Comparison of ENCODE assay signal across 15 cellular contexts in the genomic region with DNA sequence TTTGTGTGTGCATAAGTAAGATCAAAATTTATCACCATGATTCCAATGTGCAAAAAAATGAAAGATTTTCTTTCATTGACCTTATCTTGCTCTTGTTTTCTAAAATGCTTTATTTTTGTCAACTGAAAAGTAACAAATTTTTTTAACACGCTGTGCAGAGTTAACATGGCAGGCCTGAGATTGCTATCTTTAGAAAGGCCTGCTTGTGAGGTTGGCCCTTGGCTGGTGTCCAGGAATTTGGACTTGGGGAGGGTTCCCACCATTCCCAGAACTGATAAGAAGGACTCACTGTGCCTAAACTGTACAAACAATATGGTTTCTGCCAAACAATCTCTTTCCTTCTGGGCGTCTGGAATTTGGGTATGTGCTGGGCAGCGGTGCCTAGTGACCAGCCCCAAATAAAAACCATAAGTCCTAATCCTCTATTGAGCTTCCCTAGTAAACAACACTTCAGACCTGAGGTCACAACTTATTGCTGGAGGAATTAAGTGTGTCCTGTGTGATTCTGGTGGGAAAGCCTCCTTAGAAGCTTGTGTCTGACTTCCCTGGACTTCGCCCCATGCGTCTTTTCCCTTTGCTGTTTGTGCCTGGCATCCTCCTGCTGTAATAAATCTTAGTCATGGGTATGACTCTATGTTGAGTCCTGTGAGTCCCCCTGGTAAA. TPM values are rescaled to one million over a fixed set of nuclear protein-coding genes. Genes with fewer than 3 reads are reported as not detected.
DNase-seq lines count a peak whose midpoint lies in the region; ATAC-seq and TF ChIP-seq lines count a peak whose summit lies in the region.
"Had no signal": no experiment of that assay in that cellular context is flagged by ENCODE, and none has a peak within 500 bp of the region (broad histone marks: within the 10 kb centered on the region; RNA-seq: fewer than 3 reads in every experiment).

No MANE protein-coding gene starts in this region.

- peaks cover 0 to 3% (median 0%) of the 10 kb centered on the region in 5 experiments for H3K9me3 Mint-ChIP-seq in brain
- H3K9me3 Mint-ChIP-seq: activated T-cell treated with anti-CD3 and anti-CD28 coated beads, Interleukin-2, amount 50 U/mL, for 72 hours; memory B cell had no signal

- no peak overlapping the region for H3K4me3 Mint-ChIP-seq in brain
- H3K4me3 Mint-ChIP-seq: activated T-cell treated with anti-CD3 and anti-CD28 coated beads, Interleukin-2, amount 50 U/mL, for 72 hours; memory B cell had no signal

- H3K36me3 ChIP-seq in HEK293 (ENCODE audit: control insufficient read depth in 2 of 2, insufficient read depth in 1 of 2, low read length in 2 of 2) = no peaks in the 10 kb centered on the region
- no peaks in the 10 kb centered on the region for H3K36me3 ChIP-seq in left lung
- H3K36me3 ChIP-seq in suprapubic skin = no peaks in the 10 kb centered on the region

- TF ChIP-seq CTCF in HEK293 (tag by site-specific recombination; IDR thresholded peaks at IDR 0.05) (no peak), brain (conservative IDR thresholded peaks at IDR 0.05) (no peak), left lung (IDR thresholded peaks at IDR 0.05) (no peak), suprapubic skin (IDR thresholded peaks at IDR 0.05) (no peak)

- no peaks in the 10 kb centered on the region for H3K36me3 Mint-ChIP-seq in brain
- H3K36me3 Mint-ChIP-seq: memory B cell had no signal

- H3K4me3 ChIP-seq in HEK293 (ENCODE audit: low read depth, low read length) = no peak overlapping the region
- H3K4me3 ChIP-seq in left lung = no peak overlapping the region
- no peak overlapping the region for H3K4me3 ChIP-seq in suprapubic skin

- H3K4me1 Mint-ChIP-seq in brain = peaks cover 54% of the 10 kb centered on the region
- H3K4me1 Mint-ChIP-seq: memory B cell had no signal

- no peak overlapping the region; the same call in 1 of the 2 replicates for H3K27ac ChIP-seq in HEK293 (ENCODE audit: extremely low read depth, low read depth, low read length)
- peak overlapping the region in 1 of 2 donors; percentile 70 for H3K27ac ChIP-seq in left lung
- peak overlapping the region; percentile 10 for H3K27ac ChIP-seq in suprapubic skin

- intact Hi-C loops in left lung (cut with DNase I) = no loop called here

- no peak for TF ChIP-seq EP300 in suprapubic skin (IDR thresholded peaks at IDR 0.05)

- DNase-seq in left lung (no peak), suprapubic skin (ENCODE audit: low spot score in 2 of 2) (no peak), SIG-M5 treated with dmso at 0.1 percent for 504 hours (lab: John Stamatoyannopoulos, UW; ENCODE audit: unreplicated experiment) (no peak), NCI-H1694 (lab: John Stamatoyannopoulos, UW) (no peak), iPS-NIHi7 (ENCODE audit: extremely low spot score) (no peak)
- DNase-seq: activated CD4-positive, alpha-beta T cell treated with anti-CD3 and anti-CD28 coated beads for 48 hours; activated T-cell treated with anti-CD3 and anti-CD28 coated beads, Interleukin-2, amount 50 U/mL, for 72 hours; MM.1S; posterior cingulate gyrus; stimulated activated CD4-positive, alpha-beta T cell treated with anti-CD3 and anti-CD28 coated beads, Interleukin-1b, Interleukin-23, amount 100 ng/mL, for 48 hours; T-helper 1 cell had no signal

- H3K4me1 ChIP-seq in HEK293 (ENCODE audit: control insufficient read depth, insufficient read depth, low read length) (peaks cover 22% of the 10 kb centered on the region), left lung (peaks cover 0 to 38% of the 10 kb centered on the region in 2 donors), suprapubic skin (peaks cover 2% of the 10 kb centered on the region)

- 86% methylated on average over 5 of the region's 5 CpGs for WGBS in suprapubic skin

- H3K9me3 ChIP-seq in HEK293 (ENCODE audit: control insufficient read depth, insufficient read depth, low read depth, low read length) (no peaks in the 10 kb centered on the region), left lung (no peaks in the 10 kb centered on the region), suprapubic skin (no peaks in the 10 kb centered on the region)

- TF ChIP-seq POLR2A in suprapubic skin (IDR thresholded peaks at IDR 0.05) = no peak

- peak; percentile 36 for ATAC-seq in left lung
- no peak for ATAC-seq in HG03520 (IDR thresholded peaks at IDR 0.05; ENCODE audit: unreplicated experiment)
- ATAC-seq: activated T-cell treated with anti-CD3 and anti-CD28 coated beads, Interleukin-2, amount 50 U/mL, for 72 hours had no signal

- CTCF ChIA-PET in HEK293 (lab: Yijun Ruan, JAX) = interaction anchor here (0.6 to 1.8 kb wide), 2 partner anchors 19 to 59 kb away, joined by 3 read pairs; a partner anchor contains a TSS

- H3K27me3 ChIP-seq in left lung = no peaks in the 10 kb centered on the region
- no peaks in the 10 kb centered on the region for H3K27me3 ChIP-seq in suprapubic skin

- POLR2A ChIA-PET in HEK293 (lab: Yijun Ruan, JAX) = interaction anchor here (0.5 to 2.2 kb wide), 3 partner anchors 16 to 314 kb away, joined by 3 to 11 read pairs (median 5); a partner anchor contains a TSS

- H3K27me3 Mint-ChIP-seq in brain = peaks cover 4% of the 10 kb centered on the region

- peak overlapping the region in 3 of 5 experiments; percentile 76 to 90 (median 78) for H3K27ac Mint-ChIP-seq in brain
- H3K27ac Mint-ChIP-seq: activated T-cell treated with anti-CD3 and anti-CD28 coated beads, Interleukin-2, amount 50 U/mL, for 72 hours; memory B cell had no signal

TF ChIP-seq in HEK293, 187 proteins besides CTCF, POLR2A, EP300 and RAD21:
- TF ChIP-seq, protein P1, sequence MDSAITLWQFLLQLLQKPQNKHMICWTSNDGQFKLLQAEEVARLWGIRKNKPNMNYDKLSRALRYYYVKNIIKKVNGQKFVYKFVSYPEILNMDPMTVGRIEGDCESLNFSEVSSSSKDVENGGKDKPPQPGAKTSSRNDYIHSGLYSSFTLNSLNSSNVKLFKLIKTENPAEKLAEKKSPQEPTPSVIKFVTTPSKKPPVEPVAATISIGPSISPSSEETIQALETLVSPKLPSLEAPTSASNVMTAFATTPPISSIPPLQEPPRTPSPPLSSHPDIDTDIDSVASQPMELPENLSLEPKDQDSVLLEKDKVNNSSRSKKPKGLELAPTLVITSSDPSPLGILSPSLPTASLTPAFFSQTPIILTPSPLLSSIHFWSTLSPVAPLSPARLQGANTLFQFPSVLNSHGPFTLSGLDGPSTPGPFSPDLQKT (IDR thresholded peaks at IDR 0.05; ENCODE audit: borderline replicate concordance, low read depth, low read length) = no peak
- TF ChIP-seq ZNF521 (tag by site-specific recombination; IDR thresholded peaks at IDR 0.05) (no peak), ZNF548 (tag by site-specific recombination; IDR thresholded peaks at IDR 0.05) (no peak), ZNF561 (tag by site-specific recombination; IDR thresholded peaks at IDR 0.05; ENCODE audit: borderline replicate concordance) (no peak)
- TF ChIP-seq, protein P2, sequence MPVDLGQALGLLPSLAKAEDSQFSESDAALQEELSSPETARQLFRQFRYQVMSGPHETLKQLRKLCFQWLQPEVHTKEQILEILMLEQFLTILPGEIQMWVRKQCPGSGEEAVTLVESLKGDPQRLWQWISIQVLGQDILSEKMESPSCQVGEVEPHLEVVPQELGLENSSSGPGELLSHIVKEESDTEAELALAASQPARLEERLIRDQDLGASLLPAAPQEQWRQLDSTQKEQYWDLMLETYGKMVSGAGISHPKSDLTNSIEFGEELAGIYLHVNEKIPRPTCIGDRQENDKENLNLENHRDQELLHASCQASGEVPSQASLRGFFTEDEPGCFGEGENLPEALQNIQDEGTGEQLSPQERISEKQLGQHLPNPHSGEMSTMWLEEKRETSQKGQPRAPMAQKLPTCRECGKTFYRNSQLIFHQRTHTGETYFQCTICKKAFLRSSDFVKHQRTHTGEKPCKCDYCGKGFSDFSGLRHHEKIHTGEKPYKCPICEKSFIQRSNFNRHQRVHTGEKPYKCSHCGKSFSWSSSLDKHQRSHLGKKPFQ (tag by site-specific recombination; IDR thresholded peaks at IDR 0.05) = peak; percentile 67

RNA-seq across cellular contexts. Expression of a gene that starts 19.8 kb away (rescaled TPM):
- 9.8 TPM for polyA plus RNA-seq in brain (ENCODE audit: insufficient read depth, low read depth, low replicate concordance)
- 10 to 100 TPM; 27.8 to 30.5 TPM for total RNA-seq in left lung
- 10 to 100 TPM; 25.9 to 53.0 (median 36.5) TPM for total RNA-seq in suprapubic skin
